Comparison of ENCODE assay signal across 8 cellular contexts in genomic region chr9:90102292-90102901, GRCh38.
DNase-seq lines count a peak whose midpoint lies in the region; ATAC-seq and TF ChIP-seq lines count a peak whose summit lies in the region.

No MANE protein-coding gene starts in this region.

- H3K9me3 ChIP-seq in fibroblast of lung (ENCODE audit: control insufficient read depth, insufficient read depth, low read depth, low read length) (no peaks in the 10 kb centered on the region), neural cell (ENCODE audit: low read length) (no peaks in the 10 kb centered on the region)

- TF ChIP-seq CTCF in fibroblast of lung (conservative IDR thresholded peaks at IDR 0.05 in 1 of 2, IDR thresholded peaks at IDR 0.05 in 1 of 2; ENCODE audit: low read depth in 1 of 2, low read length in 2 of 2) (peak; percentile 80), neural cell (IDR thresholded peaks at IDR 0.05; ENCODE audit: poor library complexity, severe bottlenecking) (peak; percentile 92)

- no peaks in the 10 kb centered on the region for H3K27me3 Mint-ChIP-seq in stimulated activated naive CD8-positive, alpha-beta T cell treated with anti-CD3 and anti-CD28 coated beads, Interleukin-15, amount 100 ng/mL, for 72 hours

- no peaks in the 10 kb centered on the region for H3K9me2 ChIP-seq in neural cell (ENCODE audit: insufficient read depth, low read length)

- no peaks in the 10 kb centered on the region for H4K20me1 ChIP-seq in fibroblast of lung (ENCODE audit: control insufficient read depth, extremely low read depth, insufficient read depth, low read length)
- no peaks in the 10 kb centered on the region for H4K20me1 ChIP-seq in neural cell (ENCODE audit: insufficient read depth)

- H2AFZ ChIP-seq in fibroblast of lung (ENCODE audit: low read length) (no peak overlapping the region), neural cell (ENCODE audit: low read depth, low read length) (no peak overlapping the region)

- in situ Hi-C loops in KBM-7 (cut with MboI; ENCODE audit: low pct_unique_long_range_greater_than_20kb, low sequenced_read_pairs), result loop anchor here (10.0 kb wide), 1 partner anchor 498 kb away; the partner anchor contains the start of gene GADD45G

- no peaks in the 10 kb centered on the region for H3K9me3 Mint-ChIP-seq in stimulated activated naive CD8-positive, alpha-beta T cell treated with anti-CD3 and anti-CD28 coated beads, Interleukin-15, amount 100 ng/mL, for 72 hours

- peaks cover 6% of the 10 kb centered on the region for H3K4me1 Mint-ChIP-seq in stimulated activated naive CD8-positive, alpha-beta T cell treated with anti-CD3 and anti-CD28 coated beads, Interleukin-15, amount 100 ng/mL, for 72 hours

- H3K79me2 ChIP-seq in fibroblast of lung (ENCODE audit: control insufficient read depth, insufficient read depth, low read length), result no peaks in the 10 kb centered on the region
- H3K79me2 ChIP-seq in neural cell (replicated peaks; ENCODE audit: insufficient read depth, low read length), result no peaks in the 10 kb centered on the region

- no peak for TF ChIP-seq EP300 in neural cell (conservative IDR thresholded peaks at IDR 0.05; ENCODE audit: poor library complexity, severe bottlenecking)

- H3K36me3 ChIP-seq in fibroblast of lung (ENCODE audit: control insufficient read depth, insufficient read depth, low read length), result no peaks in the 10 kb centered on the region
- no peaks in the 10 kb centered on the region for H3K36me3 ChIP-seq in neural cell (ENCODE audit: insufficient read depth, low read length)

- no peaks in the 10 kb centered on the region for H3K27me3 ChIP-seq in fibroblast of lung (ENCODE audit: control insufficient read depth, insufficient read depth, low read length)
- H3K27me3 ChIP-seq in neural cell (ENCODE audit: insufficient read depth, low read depth, low read length), result no peaks in the 10 kb centered on the region

- ATAC-seq in GM21717 (IDR thresholded peaks at IDR 0.05; ENCODE audit: unreplicated experiment), result peak; percentile 85
- peak; percentile 99 for ATAC-seq in stimulated activated naive CD8-positive, alpha-beta T cell treated with anti-CD3 and anti-CD28 coated beads, Interleukin-15, amount 100 ng/mL, for 72 hours

- no peak overlapping the region for H3K4me3 Mint-ChIP-seq in stimulated activated naive CD8-positive, alpha-beta T cell treated with anti-CD3 and anti-CD28 coated beads, Interleukin-15, amount 100 ng/mL, for 72 hours

- H3K9ac ChIP-seq in fibroblast of lung (ENCODE audit: insufficient read depth, low read length), result no peak overlapping the region
- no peak overlapping the region for H3K9ac ChIP-seq in neural cell (ENCODE audit: low read length)

- peak; percentile 95 for TF ChIP-seq RAD21 in neural cell (conservative IDR thresholded peaks at IDR 0.05)

- DNase-seq in DMS153 treated with DMSO at 0.1 percent for 48 hours (lab: John Stamatoyannopoulos, UW; ENCODE audit: unreplicated experiment), result peak; percentile 79
- DNase-seq in KBM-7, result peak; percentile 61
- peak; percentile 79 for DNase-seq in OCI-M1 (lab: John Stamatoyannopoulos, UW)
- peak; percentile 82 for DNase-seq in activated T-cell treated with anti-CD3 and anti-CD28 coated beads, Interleukin-2, amount 50 U/mL, for 48 hours
- peak; percentile 86 to 90 for DNase-seq in fibroblast of lung (ENCODE audit: low read depth in 2 of 2)
- peak; percentile 71 to 83 for DNase-seq in stimulated activated naive CD8-positive, alpha-beta T cell treated with anti-CD3 and anti-CD28 coated beads, Interleukin-15, amount 100 ng/mL, for 72 hours

- H3K4me2 ChIP-seq in fibroblast of lung (ENCODE audit: extremely low read depth, insufficient read depth, low read length), result no peak overlapping the region
- no peak overlapping the region for H3K4me2 ChIP-seq in neural cell (ENCODE audit: low read length)

- no peaks in the 10 kb centered on the region for H3F3A ChIP-seq in neural cell (ENCODE audit: insufficient read depth, low read length, poor library complexity, severe bottlenecking)

- no peak overlapping the region for H3K27ac Mint-ChIP-seq in stimulated activated naive CD8-positive, alpha-beta T cell treated with anti-CD3 and anti-CD28 coated beads, Interleukin-15, amount 100 ng/mL, for 72 hours

- H3K4me3 ChIP-seq in fibroblast of lung (replicated peaks in 1 of 4; ENCODE audit: control extremely low read depth in 1 of 4, insufficient read depth in 1 of 4, low read depth in 3 of 4, low read length in 4 of 4) (no peak overlapping the region), neural cell (ENCODE audit: low read length) (no peak overlapping the region)

- H3K27ac ChIP-seq in fibroblast of lung (ENCODE audit: insufficient read depth, low read length) (no peak overlapping the region), neural cell (ENCODE audit: low read length) (no peak overlapping the region)

- no peaks in the 10 kb centered on the region for H3K4me1 ChIP-seq in fibroblast of lung (ENCODE audit: control insufficient read depth, extremely low read depth, insufficient read depth, low read length)

TF ChIP-seq in neural cell, 6 proteins besides CTCF, POLR2A, EP300 and RAD21:
- peak; percentile 94 for TF ChIP-seq SMC3 (conservative IDR thresholded peaks at IDR 0.05; ENCODE audit: poor library complexity)
- TF ChIP-seq POLR2AphosphoS5 (IDR thresholded peaks at IDR 0.05), result no peak
- no peak for TF ChIP-seq EZH2 (IDR thresholded peaks at IDR 0.05; ENCODE audit: borderline replicate concordance, insufficient read depth, low read length, poor library complexity, severe bottlenecking)
- no peak for TF ChIP-seq REST (IDR thresholded peaks at IDR 0.05; ENCODE audit: borderline replicate concordance)
- TF ChIP-seq MXI1 (conservative IDR thresholded peaks at IDR 0.05; ENCODE audit: poor library complexity, severe bottlenecking), result peak; percentile 88
- TF ChIP-seq TAF1 (IDR thresholded peaks at IDR 0.05; ENCODE audit: low read depth), result no peak
TF ChIP-seq in neural cell: peak in this region for 2.
